ENCODE assay signal across 9 cellular contexts in the genomic region with DNA sequence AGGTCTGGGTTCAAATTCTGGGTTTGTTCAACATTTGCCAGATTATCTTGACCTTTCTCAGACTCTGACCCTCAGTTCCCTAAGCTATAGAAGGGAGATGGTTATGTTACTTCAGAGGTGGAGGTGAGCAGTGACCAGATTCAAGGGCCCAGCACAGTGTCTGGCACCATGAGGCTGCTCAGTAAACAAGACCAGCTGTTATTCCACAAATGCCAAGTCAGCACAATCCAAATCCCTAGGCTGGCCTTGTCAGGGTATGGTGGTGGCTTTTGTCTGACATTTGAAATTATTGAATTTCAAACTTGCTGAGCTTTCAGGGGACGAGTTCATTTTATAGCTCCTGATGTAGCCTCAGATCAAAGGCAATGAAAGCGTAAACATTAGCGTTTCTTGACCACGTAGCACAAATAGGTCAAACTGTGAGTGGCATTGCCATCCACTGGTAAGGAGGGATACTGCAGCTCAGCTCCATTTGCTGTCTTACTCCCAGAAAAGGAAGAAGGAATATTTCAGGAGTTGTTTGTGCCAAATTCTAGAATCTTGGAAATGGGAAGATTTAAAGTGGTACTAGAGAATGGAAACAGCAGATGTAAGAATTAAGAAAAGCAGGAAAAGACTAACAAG.
DNase-seq lines count a peak whose midpoint lies in the region; ATAC-seq and TF ChIP-seq lines count a peak whose summit lies in the region.
"Had no signal": no experiment of that assay in that cellular context is flagged by ENCODE, and none has a peak within 500 bp of the region (broad histone marks: within the 10 kb centered on the region; RNA-seq: fewer than 3 reads in every experiment).

No MANE protein-coding gene starts in this region.

- H3K4me1 Mint-ChIP-seq in brain, result peaks cover 7% of the 10 kb centered on the region
- H3K4me1 Mint-ChIP-seq in nephron, result peaks cover 32% of the 10 kb centered on the region
- H3K4me1 Mint-ChIP-seq in stimulated activated naive B cell treated with anti-CD40 and anti-IgM and Interleukin-4, amounts not matched to agents 10 μg/mL and 1 μg/mL and 100 μg/mL, for 72 hours, result peaks cover 42 to 51% of the 10 kb centered on the region in 2 donors

- H3K27me3 Mint-ChIP-seq in brain (peaks cover under 1% of the 10 kb centered on the region), nephron (ENCODE audit: low read depth) (peaks cover 8% of the 10 kb centered on the region)
- H3K27me3 Mint-ChIP-seq in stimulated activated naive B cell treated with anti-CD40 and anti-IgM and Interleukin-4, amounts not matched to agents 10 μg/mL and 1 μg/mL and 100 μg/mL, for 72 hours, result no peaks in the 10 kb centered on the region
- H3K27me3 Mint-ChIP-seq: activated B cell treated with CpG ODN at 0.5 μM for 24 hours had no signal

- H3K27ac Mint-ChIP-seq in brain (peak overlapping the region in 1 of 5 experiments; percentile 24), nephron (no peak overlapping the region)
- H3K27ac Mint-ChIP-seq in stimulated activated naive B cell treated with anti-CD40 and anti-IgM and Interleukin-4, amounts not matched to agents 10 μg/mL and 1 μg/mL and 100 μg/mL, for 72 hours, result no peak overlapping the region
- H3K27ac Mint-ChIP-seq: activated B cell treated with CpG ODN at 0.5 μM for 24 hours had no signal

- H3K36me3 Mint-ChIP-seq in brain (peaks cover 16% of the 10 kb centered on the region), nephron (ENCODE audit: low read depth) (no peaks in the 10 kb centered on the region)
- peaks cover 71 to 82% of the 10 kb centered on the region in 2 donors for H3K36me3 Mint-ChIP-seq in stimulated activated naive B cell treated with anti-CD40 and anti-IgM and Interleukin-4, amounts not matched to agents 10 μg/mL and 1 μg/mL and 100 μg/mL, for 72 hours

- H3K4me3 Mint-ChIP-seq in brain (no peak overlapping the region), nephron (no peak overlapping the region)
- H3K4me3 Mint-ChIP-seq in stimulated activated naive B cell treated with anti-CD40 and anti-IgM and Interleukin-4, amounts not matched to agents 10 μg/mL and 1 μg/mL and 100 μg/mL, for 72 hours, result no peak overlapping the region
- H3K4me3 Mint-ChIP-seq: activated B cell treated with CpG ODN at 0.5 μM for 24 hours had no signal

- ATAC-seq in GM21367 (IDR thresholded peaks at IDR 0.05; ENCODE audit: unreplicated experiment) (no peak), HG03457 (IDR thresholded peaks at IDR 0.05; ENCODE audit: unreplicated experiment) (no peak)
- ATAC-seq in stimulated activated naive B cell treated with anti-CD40 and anti-IgM and Interleukin-4, amounts not matched to agents 10 μg/mL and 1 μg/mL and 100 μg/mL, for 72 hours (replicated peaks), result no peak

- DNase-seq in EH (ENCODE audit: low read depth) (peak; percentile 31), M059J (ENCODE audit: low read depth) (peak; percentile 24), SKM-1 treated with dmso at 0.1 percent for 144 hours (lab: John Stamatoyannopoulos, UW; ENCODE audit: unreplicated experiment) (no peak)
- no peak for DNase-seq in stimulated activated naive B cell treated with anti-CD40 and anti-IgM and Interleukin-4, amounts not matched to agents 10 μg/mL and 1 μg/mL and 100 μg/mL, for 72 hours
- DNase-seq: activated B cell treated with CpG ODN at 0.5 μM for 24 hours had no signal

- TF ChIP-seq CTCF in brain (conservative IDR thresholded peaks at IDR 0.05), result peak; percentile 16 to 59
- peak; percentile 30 to 54 (median 38) for TF ChIP-seq CTCF in nephron (IDR thresholded peaks at IDR 0.05; ENCODE audit: unreplicated experiment in 3 of 3)

- H3K9me3 Mint-ChIP-seq in brain (peaks cover 0 to 3% (median 0%) of the 10 kb centered on the region in 5 experiments), nephron (no peaks in the 10 kb centered on the region)
- H3K9me3 Mint-ChIP-seq in stimulated activated naive B cell treated with anti-CD40 and anti-IgM and Interleukin-4, amounts not matched to agents 10 μg/mL and 1 μg/mL and 100 μg/mL, for 72 hours, result peaks cover 0 to 2% of the 10 kb centered on the region in 2 donors
- H3K9me3 Mint-ChIP-seq: activated B cell treated with CpG ODN at 0.5 μM for 24 hours had no signal

Comparison
In these comparisons a context has a peak if more than half of its experiments do, and no peak if none do; other contexts are left out.
1. DNase-seq: peak in EH (single experiment) and M059J (single experiment); none in SKM-1 treated with dmso at 0.1 percent for 144 hours (single experiment) and stimulated activated naive B cell treated with anti-CD40 and anti-IgM and Interleukin-4, amounts not matched to agents 10 μg/mL and 1 μg/mL and 100 μg/mL, for 72 hours (single experiment).